In genomic region chr14:77862154-77862783, GRCh38 we compare ENCODE assay signal across 8 cellular contexts.
DNase-seq lines count a peak whose midpoint lies in the region; ATAC-seq, FAIRE-seq and TF ChIP-seq lines count a peak whose summit lies in the region.

No MANE protein-coding gene starts in this region.

- DNase-seq in BJ (ENCODE audit: low read depth) (no peak), HK-2 (ENCODE audit: unreplicated experiment) (peak; percentile 74), SK-N-DZ (ENCODE audit: low spot score) (peak; percentile 66), cardiac septum (ENCODE audit: low spot score) (peak; percentile 89), progenitor cell of endocrine pancreas (ENCODE audit: low spot score, unreplicated experiment) (peak; percentile 89), urothelium cell line (ENCODE audit: low spot score) (peak; percentile 79)
- DNase-seq in activated naive CD8-positive, alpha-beta T cell treated with anti-CD3 and anti-CD28 coated beads, Interleukin-2, amount 10 ng/mL, durations not matched to agents 7 days and 5 days, result peak; percentile 85

- no peaks in the 10 kb centered on the region for H3K27me3 Mint-ChIP-seq in activated naive CD8-positive, alpha-beta T cell treated with anti-CD3 and anti-CD28 coated beads, Interleukin-2, amount 10 ng/mL, durations not matched to agents 7 days and 5 days
- no peaks in the 10 kb centered on the region for H3K27me3 Mint-ChIP-seq in progenitor cell of endocrine pancreas

- FAIRE-seq in urothelium cell line (lab: Jason Lieb, UNC), result no peak

- intact Hi-C loops in cardiac septum (cut with DNase I), result loop anchor here (5.0 to 10.0 kb wide), 2 partner anchors 293 to 705 kb away; no protein-coding TSS in a partner anchor

- ATAC-seq in GM19023 (IDR thresholded peaks at IDR 0.05; ENCODE audit: unreplicated experiment), result peak; percentile 74
- peak; percentile 74 for ATAC-seq in activated naive CD8-positive, alpha-beta T cell treated with anti-CD3 and anti-CD28 coated beads, Interleukin-2, amount 10 ng/mL, durations not matched to agents 7 days and 5 days (ENCODE audit: low read depth)

- no peaks in the 10 kb centered on the region for H3K9me3 Mint-ChIP-seq in activated naive CD8-positive, alpha-beta T cell treated with anti-CD3 and anti-CD28 coated beads, Interleukin-2, amount 10 ng/mL, durations not matched to agents 7 days and 5 days
- peaks cover 5% of the 10 kb centered on the region for H3K9me3 Mint-ChIP-seq in progenitor cell of endocrine pancreas (ENCODE audit: low read depth)

- TF ChIP-seq CTCF in BJ (IDR thresholded peaks at IDR 0.05; ENCODE audit: insufficient read depth, low read depth, low read length), result peak; percentile 98
- peak; percentile 97 for TF ChIP-seq CTCF in progenitor cell of endocrine pancreas (IDR thresholded peaks at IDR 0.05; ENCODE audit: unreplicated experiment)

- no peak overlapping the region for H3K4me3 ChIP-seq in BJ (ENCODE audit: low read depth, low read length)

- no peaks in the 10 kb centered on the region; the same call in 1 of the 2 replicates for H3K36me3 ChIP-seq in BJ (ENCODE audit: control insufficient read depth, insufficient read depth, low read length)

- H3K27me3 ChIP-seq in BJ (ENCODE audit: control insufficient read depth, insufficient read depth, low read length), result no peaks in the 10 kb centered on the region

- no peak overlapping the region for H3K27ac Mint-ChIP-seq in activated naive CD8-positive, alpha-beta T cell treated with anti-CD3 and anti-CD28 coated beads, Interleukin-2, amount 10 ng/mL, durations not matched to agents 7 days and 5 days
- H3K27ac Mint-ChIP-seq in progenitor cell of endocrine pancreas, result no peak overlapping the region

- H3K4me1 Mint-ChIP-seq in activated naive CD8-positive, alpha-beta T cell treated with anti-CD3 and anti-CD28 coated beads, Interleukin-2, amount 10 ng/mL, durations not matched to agents 7 days and 5 days, result no peaks in the 10 kb centered on the region
- H3K4me1 Mint-ChIP-seq in progenitor cell of endocrine pancreas (ENCODE audit: low read depth), result peaks cover 6% of the 10 kb centered on the region

- CTCF ChIA-PET in BJ (lab: Yijun Ruan, JAX), result interaction anchor here (0.6 to 6.9 kb wide), 31 partner anchors 9 to 837 kb away, joined by 3 to 53 read pairs (median 6); no protein-coding TSS in a partner anchor

- POLR2A ChIA-PET in BJ (lab: Charles Lee), result no interaction called here
- POLR2A ChIA-PET in activated naive CD8-positive, alpha-beta T cell treated with anti-CD3 and anti-CD28 coated beads, Interleukin-2, amount 10 ng/mL, durations not matched to agents 7 days and 5 days (lab: Charles Lee), result no interaction called here

- no peaks in the 10 kb centered on the region for H3K36me3 Mint-ChIP-seq in activated naive CD8-positive, alpha-beta T cell treated with anti-CD3 and anti-CD28 coated beads, Interleukin-2, amount 10 ng/mL, durations not matched to agents 7 days and 5 days
- peaks cover 12% of the 10 kb centered on the region for H3K36me3 Mint-ChIP-seq in progenitor cell of endocrine pancreas (ENCODE audit: insufficient read depth)

- H3K4me3 Mint-ChIP-seq in activated naive CD8-positive, alpha-beta T cell treated with anti-CD3 and anti-CD28 coated beads, Interleukin-2, amount 10 ng/mL, durations not matched to agents 7 days and 5 days, result no peak overlapping the region
- no peak overlapping the region for H3K4me3 Mint-ChIP-seq in progenitor cell of endocrine pancreas (ENCODE audit: low read depth)
